8 cellular contexts compared by ENCODE assay signal in the genomic region with DNA sequence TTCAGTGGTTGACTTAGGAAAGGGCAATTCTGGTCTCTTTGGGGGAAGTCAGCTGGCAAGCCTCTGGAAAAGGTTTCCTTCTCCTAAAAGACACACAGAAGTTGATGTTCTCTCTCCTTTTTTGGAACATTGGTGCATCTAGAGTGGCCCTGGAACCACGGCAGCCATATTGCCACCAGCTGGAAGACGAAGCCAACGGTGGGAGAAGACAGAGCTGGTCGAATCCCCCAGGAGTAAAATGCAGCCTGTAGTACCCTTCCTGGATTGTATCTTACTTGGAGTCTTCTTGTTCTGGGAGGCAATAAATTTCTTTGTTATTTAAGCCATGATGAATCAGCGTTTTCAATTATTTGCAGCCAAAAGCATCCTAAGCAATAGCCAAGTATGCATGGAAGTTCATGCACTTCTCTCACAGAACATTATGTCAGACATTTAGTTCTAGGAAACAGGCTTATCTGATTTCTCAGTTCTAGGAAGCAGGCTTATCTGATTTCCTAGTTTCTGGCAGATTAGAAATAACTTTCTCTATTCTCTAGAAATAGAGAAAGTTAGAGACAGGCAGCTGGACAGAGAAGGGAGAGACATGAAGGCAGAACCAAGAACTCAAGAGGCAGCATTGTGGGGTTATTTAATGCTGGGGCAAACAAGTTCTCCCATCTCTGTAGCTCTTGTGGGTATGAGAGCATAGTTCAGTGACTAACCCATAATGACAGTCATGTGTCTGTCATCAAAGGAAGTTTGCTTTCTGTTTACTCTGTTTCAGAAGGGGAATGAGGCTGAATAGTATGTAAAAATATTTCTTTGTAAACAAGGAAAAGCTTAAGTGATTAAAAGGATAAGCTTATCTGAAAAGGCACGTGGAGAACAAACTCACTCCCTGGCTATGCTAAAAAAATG. TPM values are rescaled to one million over a fixed set of nuclear protein-coding genes. Genes with fewer than 3 reads are reported as not detected.
DNase-seq lines count a peak whose midpoint lies in the region; ATAC-seq lines count a peak whose summit lies in the region.

No MANE protein-coding gene starts in this region.

- no peaks in the 10 kb centered on the region for H3K27me3 Mint-ChIP-seq in activated CD8-positive, alpha-beta T cell treated with anti-CD3 and anti-CD28 coated beads, Interleukin-2, amount 10 ng/mL, durations not matched to agents 7 days and 5 days (ENCODE audit: low read depth)
- no peaks in the 10 kb centered on the region for H3K27me3 Mint-ChIP-seq in memory B cell

- DNase-seq in EH (ENCODE audit: low read depth) (peak; percentile 80), memory B cell (ENCODE audit: low spot score in 2 of 2) (no peak), NCI-H345 (lab: John Stamatoyannopoulos, UW) (no peak), anterior cingulate cortex (lab: John Stamatoyannopoulos, UW) (no peak)
- peak; percentile 60 for DNase-seq in activated CD8-positive, alpha-beta T cell treated with anti-CD3 and anti-CD28 coated beads, Interleukin-2, amount 10 ng/mL, durations not matched to agents 7 days and 5 days
- DNase-seq in stimulated activated CD4-positive, alpha-beta T cell treated with anti-CD3 and anti-CD28 coated beads, Interleukin-2, amount 100 ng/mL, for 24 hours, result no peak

- no peaks in the 10 kb centered on the region for H3K9me3 Mint-ChIP-seq in activated CD8-positive, alpha-beta T cell treated with anti-CD3 and anti-CD28 coated beads, Interleukin-2, amount 10 ng/mL, durations not matched to agents 7 days and 5 days (ENCODE audit: insufficient read depth)
- no peaks in the 10 kb centered on the region for H3K9me3 Mint-ChIP-seq in memory B cell

- H3K36me3 Mint-ChIP-seq in activated CD8-positive, alpha-beta T cell treated with anti-CD3 and anti-CD28 coated beads, Interleukin-2, amount 10 ng/mL, durations not matched to agents 7 days and 5 days (ENCODE audit: low read depth), result peaks cover 5% of the 10 kb centered on the region
- H3K36me3 Mint-ChIP-seq in memory B cell, result no peaks in the 10 kb centered on the region

- CTCF ChIA-PET in activated CD8-positive, alpha-beta T cell treated with anti-CD3 and anti-CD28 coated beads, Interleukin-2, amount 10 ng/mL, durations not matched to agents 7 days and 5 days (lab: Charles Lee), result interaction anchor here (0.6 to 5.0 kb wide), 16 partner anchors 9 to 415 kb away, joined by 3 to 37 read pairs (median 4); a partner anchor contains a TSS

- peaks cover 60% of the 10 kb centered on the region for H3K4me1 Mint-ChIP-seq in activated CD8-positive, alpha-beta T cell treated with anti-CD3 and anti-CD28 coated beads, Interleukin-2, amount 10 ng/mL, durations not matched to agents 7 days and 5 days (ENCODE audit: low read depth)
- peaks cover 26% of the 10 kb centered on the region for H3K4me1 Mint-ChIP-seq in memory B cell

- H3K27ac Mint-ChIP-seq in activated CD8-positive, alpha-beta T cell treated with anti-CD3 and anti-CD28 coated beads, Interleukin-2, amount 10 ng/mL, durations not matched to agents 7 days and 5 days, result peak overlapping the region; percentile 93
- H3K27ac Mint-ChIP-seq in memory B cell, result peak overlapping the region; percentile 85

- ATAC-seq in GM19467 (IDR thresholded peaks at IDR 0.05; ENCODE audit: unreplicated experiment) (peak; percentile 75), HG03460 (IDR thresholded peaks at IDR 0.05; ENCODE audit: unreplicated experiment) (peak; percentile 65), memory B cell (ENCODE audit: low read depth) (peak; percentile 80)
- ATAC-seq in activated CD8-positive, alpha-beta T cell treated with anti-CD3 and anti-CD28 coated beads, Interleukin-2, amount 10 ng/mL, durations not matched to agents 7 days and 5 days, result peak; percentile 93

- H3K4me3 Mint-ChIP-seq in activated CD8-positive, alpha-beta T cell treated with anti-CD3 and anti-CD28 coated beads, Interleukin-2, amount 10 ng/mL, durations not matched to agents 7 days and 5 days, result peak overlapping the region; percentile 69
- peak overlapping the region; percentile 44 for H3K4me3 Mint-ChIP-seq in memory B cell

- POLR2A ChIA-PET in activated CD8-positive, alpha-beta T cell treated with anti-CD3 and anti-CD28 coated beads, Interleukin-2, amount 10 ng/mL, durations not matched to agents 7 days and 5 days (lab: Charles Lee), result interaction anchor here (0.8 to 4.7 kb wide), 9 partner anchors 9 to 624 kb away, joined by 3 to 164 read pairs (median 5); a partner anchor contains a TSS

RNA-seq across cellular contexts. Expression of a gene that starts 40.5 kb away (rescaled TPM):
- 10 to 100 TPM; 52.4 to 54.1 TPM for total RNA-seq in activated CD8-positive, alpha-beta T cell treated with anti-CD3 and anti-CD28 coated beads, Interleukin-2, amount 10 ng/mL, durations not matched to agents 7 days and 5 days

Comparison
In these comparisons a context has a peak if more than half of its experiments do, and no peak if none do; other contexts are left out.
1. DNase-seq: peak in EH (single experiment) and activated CD8-positive, alpha-beta T cell treated with anti-CD3 and anti-CD28 coated beads, Interleukin-2, amount 10 ng/mL, durations not matched to agents 7 days and 5 days (single experiment); none in memory B cell (0 of 2), NCI-H345 (single experiment), stimulated activated CD4-positive, alpha-beta T cell treated with anti-CD3 and anti-CD28 coated beads, Interleukin-2, amount 100 ng/mL, for 24 hours (0 of 2) and anterior cingulate cortex (0 of 58).
2. Peak in every context shown above with its lines, with median percentiles within 50 percentile points of each other: ATAC-seq.